Comparison of ENCODE assay signal across 9 cellular contexts in genomic region chr7:25862993-25863726, GRCh38.
DNase-seq lines count a peak whose midpoint lies in the region; ATAC-seq, FAIRE-seq and TF ChIP-seq lines count a peak whose summit lies in the region.
"Had no signal": no experiment of that assay in that cellular context is flagged by ENCODE, and none has a peak within 500 bp of the region (broad histone marks: within the 10 kb centered on the region; RNA-seq: fewer than 3 reads in every experiment).

No MANE protein-coding gene starts in this region.

- H3F3A ChIP-seq in SU-DHL-6 (ENCODE audit: insufficient read depth): peaks cover 34% of the 10 kb centered on the region

- intact Hi-C loops in posterior cingulate gyrus (cut with DNase I): no loop called here

- H2BK120ac ChIP-seq in H9 (ENCODE audit: low read depth, low read length, poor library complexity, severe bottlenecking): no peak overlapping the region

- H3K27ac ChIP-seq in ACC112 (ENCODE audit: low read depth, low read length) (no peak overlapping the region), H9 (ENCODE audit: insufficient read length, low read depth, low read length) (no peak overlapping the region), SU-DHL-6 (ENCODE audit: low read depth, low read length) (peak overlapping the region; percentile 53), hepatocyte (no peak overlapping the region)
- H3K27ac ChIP-seq: left lung had no signal

- H3K4me2 ChIP-seq in H9 (ENCODE audit: insufficient read depth, insufficient read length, low read length) (no peak overlapping the region), SU-DHL-6 (ENCODE audit: low read depth, low read length, poor library complexity, severe bottlenecking) (peak overlapping the region; percentile 75), hepatocyte (peak overlapping the region; percentile 66)

- no peak overlapping the region for H4K91ac ChIP-seq in H9 (ENCODE audit: insufficient read length, low read depth, low read length)

- no peak overlapping the region for H2BK20ac ChIP-seq in H9 (ENCODE audit: low read depth, low read length, poor library complexity, severe bottlenecking)

- no peak for FAIRE-seq in urothelium cell line (lab: Jason Lieb, UNC)

- no peak overlapping the region for H3K18ac ChIP-seq in H9 (ENCODE audit: insufficient read length, low read depth, low read length)

- no peaks in the 10 kb centered on the region for H3K79me1 ChIP-seq in H9 (ENCODE audit: insufficient read depth, low read depth, low read length, poor library complexity, severe bottlenecking)

- no peak overlapping the region for H4K8ac ChIP-seq in H9 (replicated peaks; ENCODE audit: insufficient read length, low read depth, low read length)

- H3K9me3 ChIP-seq in H9 (ENCODE audit: control insufficient read depth, low read depth, low read length): no peaks in the 10 kb centered on the region
- H3K9me3 ChIP-seq in SU-DHL-6 (ENCODE audit: insufficient read depth, low read length): no peaks in the 10 kb centered on the region
- H3K9me3 ChIP-seq in hepatocyte (ENCODE audit: low read depth): no peaks in the 10 kb centered on the region

- WGBS in H9 (ENCODE audit: extremely low coverage, insufficient read length, low lambda C conversion rate): no CpG with 5 or more reads among the region's 13 CpGs
- 40% methylated on average over 13 of the region's 13 CpGs for WGBS in hepatocyte (ENCODE audit: low lambda C conversion rate, missing lambda C conversion rate)

- no peak for ATAC-seq in HG03045 (IDR thresholded peaks at IDR 0.05; ENCODE audit: unreplicated experiment)
- ATAC-seq in GM19035 (IDR thresholded peaks at IDR 0.05; ENCODE audit: unreplicated experiment): no peak

- H3K23me2 ChIP-seq in H9 (ENCODE audit: insufficient read length, low read depth, low read length, poor library complexity, severe bottlenecking): peaks cover 3% of the 10 kb centered on the region

- no peak overlapping the region for H3K23ac ChIP-seq in H9 (ENCODE audit: insufficient read length, low read depth, low read length)

- no peak overlapping the region for H2AK5ac ChIP-seq in H9 (ENCODE audit: insufficient read length, low read length)

- TF ChIP-seq CTCF in H9 (conservative IDR thresholded peaks at IDR 0.05) (no peak), SU-DHL-6 (IDR thresholded peaks at IDR 0.05; ENCODE audit: insufficient read depth, low read length, poor library complexity, severe bottlenecking) (no peak), hepatocyte (IDR thresholded peaks at IDR 0.05; ENCODE audit: poor library complexity) (no peak)

- H2BK5ac ChIP-seq in H9 (ENCODE audit: insufficient read length, low read length): no peak overlapping the region

- H3K56ac ChIP-seq in H9 (ENCODE audit: insufficient read length, low read depth, low read length): no peak overlapping the region

- H4K20me1 ChIP-seq in H9 (ENCODE audit: control insufficient read depth, insufficient read depth, insufficient read length) (no peaks in the 10 kb centered on the region), SU-DHL-6 (ENCODE audit: low read depth, low read length) (no peaks in the 10 kb centered on the region), hepatocyte (ENCODE audit: insufficient read depth, poor library complexity, severe bottlenecking) (no peaks in the 10 kb centered on the region)

- H3K9ac ChIP-seq in H9 (ENCODE audit: extremely low read depth, insufficient read length, low read length) (no peak overlapping the region), SU-DHL-6 (ENCODE audit: low read length) (peak overlapping the region; percentile 29)

- no peaks in the 10 kb centered on the region for H3K9me2 ChIP-seq in SU-DHL-6 (replicated peaks; ENCODE audit: insufficient read depth, low read length)
- no peaks in the 10 kb centered on the region for H3K9me2 ChIP-seq in hepatocyte (replicated peaks; ENCODE audit: insufficient read depth)

- peaks cover 45% of the 10 kb centered on the region for H3K27me3 Mint-ChIP-seq in H9 (ENCODE audit: low read depth)

- H3K4ac ChIP-seq in H9 (ENCODE audit: low read depth, low read length): no peak overlapping the region

- H3K79me2 ChIP-seq in ACC112 (ENCODE audit: control insufficient read depth, insufficient read depth, low read length, unreplicated experiment) (no peaks in the 10 kb centered on the region), H9 (ENCODE audit: insufficient read depth, low read length) (no peaks in the 10 kb centered on the region), SU-DHL-6 (ENCODE audit: insufficient read depth, low read length) (no peaks in the 10 kb centered on the region), hepatocyte (no peaks in the 10 kb centered on the region)

- peaks cover 4 to 7% of the 10 kb centered on the region in 2 experiments; a peak in 2 of 5 replicates for H3K9me3 Mint-ChIP-seq in H9

- no peak for DNase-seq in H9
- no peak for DNase-seq in hepatocyte (ENCODE audit: low spot score)
- no peak for DNase-seq in urothelium cell line (ENCODE audit: low spot score)
- DNase-seq in posterior cingulate gyrus: no peak

- H3K14ac ChIP-seq in H9 (ENCODE audit: insufficient read depth, low read length): no peak overlapping the region

- H3T11ph ChIP-seq in H9 (ENCODE audit: low read length): no peak overlapping the region

- H2BK15ac ChIP-seq in H9 (ENCODE audit: low read depth, low read length): no peak overlapping the region

- H4K5ac ChIP-seq in H9 (ENCODE audit: insufficient read length, low read depth, low read length): no peak overlapping the region

- no peak overlapping the region for H2BK12ac ChIP-seq in H9 (ENCODE audit: insufficient read length, low read depth, low read length)

- peaks cover 24 to 33% of the 10 kb centered on the region in 2 experiments for H3K4me1 Mint-ChIP-seq in H9

- H3K36me3 Mint-ChIP-seq in H9 (ENCODE audit: insufficient read depth in 1 of 3, low read depth in 3 of 3): no peaks in the 10 kb centered on the region

- peak overlapping the region in 1 of 2 experiments; percentile 67; a peak in 2 of 5 replicates for H3K4me3 Mint-ChIP-seq in H9

- no peaks in the 10 kb centered on the region for H3K4me1 ChIP-seq in ACC112 (ENCODE audit: control insufficient read depth, insufficient read depth, low read length, unreplicated experiment)
- peaks cover 5% of the 10 kb centered on the region; the same call in 1 of the 2 replicates for H3K4me1 ChIP-seq in H9 (ENCODE audit: insufficient read depth, low read length)
- peaks cover 7% of the 10 kb centered on the region for H3K4me1 ChIP-seq in hepatocyte (ENCODE audit: insufficient read depth)

- H3K4me3 ChIP-seq in ACC112 (ENCODE audit: low read depth, low read length) (peak overlapping the region; percentile 27), SU-DHL-6 (ENCODE audit: insufficient read depth, low read length, poor library complexity, severe bottlenecking) (peak overlapping the region; percentile 44), hepatocyte (no peak overlapping the region)

- peak overlapping the region in 2 of 3 experiments; percentile 57 to 72; a peak in 1 of 7 replicates for H3K27ac Mint-ChIP-seq in H9

- H3K27me3 ChIP-seq in ACC112 (ENCODE audit: insufficient read depth, low read length): peaks cover 49% of the 10 kb centered on the region
- H3K27me3 ChIP-seq in H9 (ENCODE audit: insufficient read depth, low read length): peaks cover 36% of the 10 kb centered on the region
- H3K27me3 ChIP-seq in SU-DHL-6 (ENCODE audit: low read length): no peaks in the 10 kb centered on the region
- H3K27me3 ChIP-seq in hepatocyte: peaks cover 47% of the 10 kb centered on the region

- H3K36me3 ChIP-seq in ACC112 (ENCODE audit: insufficient read depth, low read length) (no peaks in the 10 kb centered on the region), SU-DHL-6 (ENCODE audit: low read length) (peaks cover 5% of the 10 kb centered on the region; the same call in 1 of the 2 replicates), hepatocyte (replicated peaks; ENCODE audit: insufficient read depth, low read depth) (no peaks in the 10 kb centered on the region)
- H3K36me3 ChIP-seq: left lung had no signal

- H2AFZ ChIP-seq in ACC112 (ENCODE audit: low read length, unreplicated experiment) (no peak overlapping the region), H9 (ENCODE audit: low read length) (no peak overlapping the region), SU-DHL-6 (ENCODE audit: low read depth, low read length, severe bottlenecking) (peak overlapping the region; percentile 76), hepatocyte (no peak overlapping the region)
